Comparison of ENCODE assay signal across 29 cellular contexts in the genomic region with DNA sequence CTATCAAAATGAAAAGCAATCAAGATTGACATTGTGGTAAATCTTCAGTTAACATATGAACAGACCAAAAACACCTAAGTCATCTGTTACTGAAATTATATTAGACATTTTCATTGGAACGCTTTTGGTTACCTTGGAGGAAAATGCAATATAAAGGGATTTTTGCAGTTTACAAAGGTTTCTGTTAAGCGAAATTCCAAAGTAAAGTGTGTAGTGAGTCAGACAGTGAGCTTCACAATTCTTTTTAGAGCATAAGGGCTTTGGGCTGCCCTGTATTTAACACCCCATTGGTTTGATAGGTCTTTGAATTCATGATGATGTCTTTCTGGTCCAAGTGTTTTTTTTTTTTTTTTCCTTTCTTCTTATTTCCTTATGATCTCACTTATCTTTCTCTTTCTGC.
"Had no signal": no experiment of that assay in that cellular context is flagged by ENCODE, and none has a peak within 500 bp of the region (broad histone marks: within the 10 kb centered on the region; RNA-seq: fewer than 3 reads in every experiment).

No MANE protein-coding gene starts in this region.

- H3K36me3 ChIP-seq: neutrophil, pancreas, prostate gland, right lobe of liver, sigmoid colon, spleen, suprapubic skin, tibial artery, transverse colon, upper lobe of left lung, vagina had no signal

- H3K27ac ChIP-seq: neutrophil, pancreas, prostate gland, right lobe of liver, sigmoid colon, spleen, suprapubic skin, testis, tibial artery, transverse colon, upper lobe of left lung, vagina had no signal

- H3K4me3 ChIP-seq: pancreas, prostate gland, right lobe of liver, sigmoid colon, spleen, suprapubic skin, testis, tibial artery, transverse colon, upper lobe of left lung, vagina had no signal

- H3K27me3 ChIP-seq: neutrophil, pancreas, right lobe of liver, sigmoid colon, spleen, suprapubic skin, testis, tibial artery, transverse colon, upper lobe of left lung, vagina had no signal

- ATAC-seq: naive thymus-derived CD8-positive, alpha-beta T cell; natural killer cell treated with Interleukin-12 subunit alpha and Interleukin-12 subunit beta and Interleukin-15 and Interleukin-18, amount 100 ng/mL, for 72 hours; pancreas; right cardiac atrium; right lobe of liver; stimulated activated memory B cell treated with anti-CD40 and anti-IgM and Interleukin-4, amounts not matched to agents 10 μg/mL and 1 μg/mL and 100 μg/mL, for 72 hours; stimulated activated naive CD8-positive, alpha-beta T cell treated with anti-CD3 and anti-CD28 coated beads, Interleukin-15, amount 100 ng/mL, for 72 hours; stimulated activated naive CD8-positive, alpha-beta T cell treated with anti-CD3 and anti-CD28 coated beads, Interleukin-15, Interleukin-2, amounts not matched to agents 100 U/mL and 50 U/mL, for 24 hours had no signal

- H3K9me3 ChIP-seq: neutrophil, pancreas, prostate gland, right lobe of liver, sigmoid colon, suprapubic skin, testis, tibial artery, transverse colon, upper lobe of left lung, vagina had no signal

- DNase-seq: naive B cell; naive thymus-derived CD8-positive, alpha-beta T cell; nephron progenitor cell; nucleus accumbens; pancreas; right lobe of liver; sigmoid colon; small intestine; spleen; stimulated activated CD4-positive, alpha-beta T cell treated with anti-CD3 and anti-CD28 coated beads, Interleukin-12 subunit alpha, Interleukin-12 subunit beta, amount 100 ng/mL, for 4 hours; stimulated activated CD4-positive, alpha-beta T cell treated with anti-CD3 and anti-CD28 coated beads, Interleukin-1b, Interleukin-23, amount 100 ng/mL, for 48 hours; stimulated activated CD4-positive, alpha-beta T cell treated with anti-CD3 and anti-CD28 coated beads, Interleukin-4, amount 100 ng/mL, for 1 hour; stimulated activated CD4-positive, alpha-beta T cell treated with anti-CD3 and anti-CD28 coated beads, Interleukin-4, amount 100 ng/mL, for 4 hours; stimulated activated CD8-positive, alpha-beta memory T cell treated with anti-CD3 and anti-CD28 coated beads, Interleukin-4, amount 100 ng/mL, for 48 hours; stimulated activated naive CD4-positive, alpha-beta T cell; stimulated activated naive CD8-positive, alpha-beta T cell treated with anti-CD3 and anti-CD28 coated beads, Interleukin-15, amount 100 ng/mL, for 72 hours; stimulated activated naive CD8-positive, alpha-beta T cell treated with anti-CD3 and anti-CD28 coated beads, Interleukin-15, Interleukin-2, amounts not matched to agents 100 U/mL and 50 U/mL, for 24 hours; substantia nigra; testis; tibial artery; transverse colon; upper lobe of left lung had no signal

- H3K4me1 ChIP-seq: pancreas, prostate gland, right lobe of liver, sigmoid colon, spleen, suprapubic skin, testis, tibial artery, transverse colon, upper lobe of left lung, vagina had no signal
